In genomic region chr6:40823917-40824891, GRCh38 we compare ENCODE assay signal across 8 cellular contexts.
A peak's percentile ranks its signal among the peaks of the same experiment; 100 is the strongest.
DNase-seq lines count a peak whose midpoint lies in the region; ATAC-seq, FAIRE-seq and TF ChIP-seq lines count a peak whose summit lies in the region.
"Not testable (repeated sequence)": the region's sequence is repeated elsewhere in the genome, so short reads cannot be mapped to it uniquely, and the experiment has no call there.

No MANE protein-coding gene starts in this region.

- TF ChIP-seq CTCF in endothelial cell of umbilical vein (IDR thresholded peaks at IDR 0.05; ENCODE audit: extremely low read depth in 1 of 2, insufficient read depth in 1 of 2, low read depth in 1 of 2, low read length in 2 of 2), result peak; percentile 49 to 57
- peak; percentile 74 for TF ChIP-seq CTCF in kidney epithelial cell (IDR thresholded peaks at IDR 0.05; ENCODE audit: insufficient read depth, low read length, poor library complexity, severe bottlenecking)
- TF ChIP-seq CTCF in retinal pigment epithelial cell (conservative IDR thresholded peaks at IDR 0.05; ENCODE audit: low read depth, low read length), result peak; percentile 77

- not testable (repeated sequence) for H3K4me1 ChIP-seq in endothelial cell of umbilical vein (ENCODE audit: control insufficient read depth, extremely low read depth, insufficient read depth, low read length)

- peaks cover 39% of the 10 kb centered on the region for H3K27me3 Mint-ChIP-seq in activated CD8-positive, alpha-beta memory T cell treated with anti-CD3 and anti-CD28 coated beads, Interleukin-2, amount 10 ng/mL, durations not matched to agents 7 days and 5 days

- ATAC-seq in activated CD8-positive, alpha-beta memory T cell treated with anti-CD3 and anti-CD28 coated beads, Interleukin-2, amount 10 ng/mL, durations not matched to agents 7 days and 5 days, result peak; percentile 27

- not testable (repeated sequence) for H3K9me3 Mint-ChIP-seq in activated CD8-positive, alpha-beta memory T cell treated with anti-CD3 and anti-CD28 coated beads, Interleukin-2, amount 10 ng/mL, durations not matched to agents 7 days and 5 days (ENCODE audit: low read depth)

- H3K4me2 ChIP-seq in endothelial cell of umbilical vein (ENCODE audit: insufficient read depth, low read length), result not testable (repeated sequence)

- H3K9me1 ChIP-seq in endothelial cell of umbilical vein (replicated peaks; ENCODE audit: control insufficient read depth, extremely low read depth, insufficient read depth, low read length), result not testable (repeated sequence)

- not testable (repeated sequence) for H3K27ac Mint-ChIP-seq in activated CD8-positive, alpha-beta memory T cell treated with anti-CD3 and anti-CD28 coated beads, Interleukin-2, amount 10 ng/mL, durations not matched to agents 7 days and 5 days

- not testable (repeated sequence) for H4K20me1 ChIP-seq in endothelial cell of umbilical vein (replicated peaks; ENCODE audit: control insufficient read depth, extremely low read depth, insufficient read depth, low read length)

- not testable (repeated sequence) for H3K9me3 ChIP-seq in endothelial cell of umbilical vein (replicated peaks; ENCODE audit: control insufficient read depth, insufficient read depth, low read length)

- not testable (repeated sequence) for H3K36me3 Mint-ChIP-seq in activated CD8-positive, alpha-beta memory T cell treated with anti-CD3 and anti-CD28 coated beads, Interleukin-2, amount 10 ng/mL, durations not matched to agents 7 days and 5 days

- not testable (repeated sequence) for H3K27me3 ChIP-seq in endothelial cell of umbilical vein (ENCODE audit: control insufficient read depth in 2 of 2, insufficient read depth in 2 of 2, low read length in 2 of 2); kidney epithelial cell (ENCODE audit: control insufficient read depth, insufficient read depth, low read length)

- H3K27ac ChIP-seq in endothelial cell of umbilical vein (ENCODE audit: insufficient read depth, low read depth, low read length), result not testable (repeated sequence)

- H3K4me3 ChIP-seq in endothelial cell of umbilical vein (replicated peaks in 1 of 3; ENCODE audit: insufficient read depth in 1 of 3, low read depth in 1 of 3, low read length in 3 of 3); kidney epithelial cell (ENCODE audit: low read depth, low read length); retinal pigment epithelial cell (ENCODE audit: low read length): not testable (repeated sequence)

- not testable (repeated sequence) for FAIRE-seq in GM12891 (lab: Jason Lieb, UNC); endothelial cell of umbilical vein (lab: Jason Lieb, UNC)

- TF ChIP-seq POLR2A in GM12891 (IDR thresholded peaks at IDR 0.05; ENCODE audit: low read depth, low read length); endothelial cell of umbilical vein (IDR thresholded peaks at IDR 0.05; ENCODE audit: low read depth, low read length): not testable (repeated sequence)

- not testable (repeated sequence) for H3K79me2 ChIP-seq in endothelial cell of umbilical vein (ENCODE audit: control insufficient read depth, insufficient read depth, low read length)

- BruUV-seq in endothelial cell of umbilical vein (replicated peaks; lab: Mats Ljungman, UMichigan), result not testable (repeated sequence)

- H2AFZ ChIP-seq in endothelial cell of umbilical vein (ENCODE audit: low read depth, low read length), result not testable (repeated sequence)

- not testable (repeated sequence) for H3K9ac ChIP-seq in endothelial cell of umbilical vein (replicated peaks; ENCODE audit: extremely low read depth, insufficient read depth, low read length)

- intact Hi-C loops in endothelial cell of umbilical vein (cut with micrococcal nuclease), result loop anchor here (10.0 kb wide), 1 partner anchor 499 kb away; no protein-coding TSS in a partner anchor

- dilution Hi-C loops in endothelial cell of umbilical vein (cut with MboI; ENCODE audit: extremely low pct_ligation_motif_present, low sequenced_read_pairs), result not testable (repeated sequence)

- H3K4me1 Mint-ChIP-seq in activated CD8-positive, alpha-beta memory T cell treated with anti-CD3 and anti-CD28 coated beads, Interleukin-2, amount 10 ng/mL, durations not matched to agents 7 days and 5 days, result not testable (repeated sequence)

- POLR2A ChIA-PET in endothelial cell of umbilical vein (lab: Charles Lee), result not testable (repeated sequence)

- peak; percentile 71 for DNase-seq in AG08396 (ENCODE audit: low spot score)
- peak; percentile 26 for DNase-seq in GM12891 (ENCODE audit: insufficient read length, low spot score)
- peak; percentile 81 for DNase-seq in NAMALWA (ENCODE audit: low spot score)
- peak; percentile 83 for DNase-seq in OCI-M1 (lab: John Stamatoyannopoulos, UW)
- DNase-seq in activated CD8-positive, alpha-beta memory T cell treated with anti-CD3 and anti-CD28 coated beads, Interleukin-2, amount 10 ng/mL, durations not matched to agents 7 days and 5 days, result peak; percentile 46
- peak; percentile 62 for DNase-seq in endothelial cell of umbilical vein (ENCODE audit: low read depth, low spot score)
- peak; percentile 9 for DNase-seq in kidney epithelial cell (ENCODE audit: low read depth)
- DNase-seq in retinal pigment epithelial cell (ENCODE audit: low read depth), result not testable (repeated sequence)

- not testable (repeated sequence) for H3K4me3 Mint-ChIP-seq in activated CD8-positive, alpha-beta memory T cell treated with anti-CD3 and anti-CD28 coated beads, Interleukin-2, amount 10 ng/mL, durations not matched to agents 7 days and 5 days

- H3K36me3 ChIP-seq in endothelial cell of umbilical vein (ENCODE audit: control insufficient read depth in 2 of 2, extremely low read depth in 1 of 2, insufficient read depth in 2 of 2, low read length in 2 of 2); kidney epithelial cell (ENCODE audit: control insufficient read depth, insufficient read depth, low read length): not testable (repeated sequence)

- CTCF ChIA-PET in activated CD8-positive, alpha-beta memory T cell treated with anti-CD3 and anti-CD28 coated beads, Interleukin-2, amount 10 ng/mL, durations not matched to agents 7 days and 5 days (lab: Charles Lee), result interaction anchor here (0.7 kb wide), 1 partner anchor 490 kb away, joined by 5 read pairs; no protein-coding TSS in a partner anchor
- CTCF ChIA-PET in endothelial cell of umbilical vein (lab: Charles Lee), result interaction anchor here (1.1 to 1.2 kb wide), 2 partner anchors 111 to 133 kb away, joined by 3 read pairs; no protein-coding TSS in a partner anchor
